9 cellular contexts compared by ENCODE assay signal in the genomic region with DNA sequence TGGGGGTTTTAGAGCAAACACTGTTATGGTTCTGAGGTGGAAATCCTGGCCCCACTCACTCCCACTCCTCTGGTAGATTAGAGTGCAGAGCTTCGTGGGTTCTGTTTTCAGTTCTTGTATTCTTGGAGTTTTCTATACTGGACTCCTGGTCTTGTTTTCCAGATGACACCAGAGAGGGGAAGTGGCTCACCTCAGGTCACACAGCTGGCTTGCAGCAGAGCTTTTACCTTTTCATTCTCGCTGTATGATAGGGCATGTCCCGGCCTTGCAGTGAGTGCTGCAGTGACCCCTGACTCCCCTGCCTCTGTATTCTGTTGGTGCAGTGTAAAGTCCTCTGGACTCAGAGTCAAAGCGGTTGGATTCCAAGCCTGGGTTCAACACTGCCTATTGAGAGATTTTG.
"Had no signal": no experiment of that assay in that cellular context is flagged by ENCODE, and none has a peak within 500 bp of the region (broad histone marks: within the 10 kb centered on the region; RNA-seq: fewer than 3 reads in every experiment).

No MANE protein-coding gene starts in this region.

- DNase-seq: GOT3, H7, HFFc6, KBM-7 had no signal

- H3K4me3 ChIP-seq: HAP-1 had no signal

- H3K36me3 ChIP-seq: HAP-1 had no signal

- H3K4me3 Mint-ChIP-seq: HFFc6, IgD-negative memory B cell had no signal

- ATAC-seq: HCT116, HepG2 had no signal

- H3K4me1 ChIP-seq: HAP-1 had no signal

- H3K27ac ChIP-seq: HL-60 had no signal

- H3K27ac Mint-ChIP-seq: HFFc6 had no signal

- H3K4me1 Mint-ChIP-seq: IgD-negative memory B cell had no signal

- FAIRE-seq: HepG2 had no signal

- H3K9me3 ChIP-seq: HAP-1 had no signal
